Comparison of ENCODE assay signal across 8 cellular contexts in the genomic region with DNA sequence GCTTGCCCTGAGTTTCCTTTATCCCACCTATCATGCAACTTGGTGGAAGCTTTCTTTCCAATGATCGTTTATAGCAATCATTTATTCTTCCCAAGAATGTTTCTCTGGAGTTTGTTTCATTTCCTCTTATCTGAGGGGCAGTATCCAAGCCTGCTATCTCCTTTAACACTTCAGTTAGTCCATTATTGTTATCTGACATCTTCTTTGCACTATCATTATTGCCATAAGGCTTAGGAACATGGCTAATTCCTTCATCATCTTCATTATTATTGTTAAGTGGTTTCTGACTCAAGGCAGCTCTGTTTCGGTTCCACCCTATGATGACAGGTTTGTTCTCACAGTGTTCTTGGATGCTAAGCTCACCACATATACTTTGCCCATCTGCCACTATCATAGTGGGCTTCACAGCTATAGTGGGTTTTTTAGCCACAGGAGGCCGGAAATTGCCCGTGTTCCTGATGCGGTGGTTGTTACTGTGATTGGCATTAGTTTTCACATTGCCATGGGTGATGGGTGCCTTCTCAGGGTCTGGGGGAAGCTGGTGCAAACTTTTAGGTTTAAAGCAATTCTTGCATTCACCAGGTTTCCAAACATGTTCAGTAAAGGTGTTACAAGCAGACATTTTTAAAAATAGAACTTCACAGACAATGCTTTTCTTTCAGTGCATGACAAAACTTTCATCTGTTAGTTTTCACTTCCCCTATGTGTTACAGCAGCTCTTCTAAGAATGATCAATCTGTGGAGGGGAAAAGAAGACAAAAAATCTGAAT.
DNase-seq lines count a peak whose midpoint lies in the region; ATAC-seq and TF ChIP-seq lines count a peak whose summit lies in the region.

No MANE protein-coding gene starts in this region.

- no peaks in the 10 kb centered on the region for H3K27me3 Mint-ChIP-seq in activated naive CD8-positive, alpha-beta T cell treated with anti-CD3 and anti-CD28 coated beads for 36 hours

- H3K36me3 Mint-ChIP-seq in activated naive CD8-positive, alpha-beta T cell treated with anti-CD3 and anti-CD28 coated beads for 36 hours, result peaks cover 23% of the 10 kb centered on the region

- POLR2A ChIA-PET in GM10248 (lab: Yijun Ruan, JAX), result no interaction called here

- H3K4me1 Mint-ChIP-seq in activated naive CD8-positive, alpha-beta T cell treated with anti-CD3 and anti-CD28 coated beads for 36 hours, result peaks cover 56% of the 10 kb centered on the region

- TF ChIP-seq CTCF in GM10248 (IDR thresholded peaks at IDR 0.05; ENCODE audit: control extremely low read depth, extremely low read depth, low read depth, missing control alignments), result no peak

- H3K27ac Mint-ChIP-seq in activated naive CD8-positive, alpha-beta T cell treated with anti-CD3 and anti-CD28 coated beads for 36 hours, result peak overlapping the region; percentile 82

- peak; percentile 49 for DNase-seq in GM10248 (ENCODE audit: extremely low spot score)
- peak; percentile 20 for DNase-seq in activated naive CD8-positive, alpha-beta T cell treated with anti-CD3 and anti-CD28 coated beads for 36 hours
- no peak for DNase-seq in medulla oblongata (ENCODE audit: extremely low spot score)
- no peak for DNase-seq in Ammon's horn (ENCODE audit: low spot score)
- no peak for DNase-seq in DMS153 (lab: John Stamatoyannopoulos, UW)
- DNase-seq in T1000 (lab: John Stamatoyannopoulos, UW), result no peak

- peak overlapping the region; percentile 12 for H3K4me3 Mint-ChIP-seq in activated naive CD8-positive, alpha-beta T cell treated with anti-CD3 and anti-CD28 coated beads for 36 hours

- CTCF ChIA-PET in GM10248 (lab: Yijun Ruan, JAX), result interaction anchor here (1.0 to 19.3 kb wide), 10 partner anchors 9 to 360 kb away, joined by 3 to 268 read pairs (median 8); no protein-coding TSS in a partner anchor

- ATAC-seq in GM19463 (IDR thresholded peaks at IDR 0.05; ENCODE audit: unreplicated experiment), result peak; percentile 58
- ATAC-seq in HG03342 (IDR thresholded peaks at IDR 0.05; ENCODE audit: unreplicated experiment), result peak; percentile 60

- H3K9me3 Mint-ChIP-seq in activated naive CD8-positive, alpha-beta T cell treated with anti-CD3 and anti-CD28 coated beads for 36 hours, result no peaks in the 10 kb centered on the region

Comparison
In these comparisons a context has a peak if more than half of its experiments do, and no peak if none do; other contexts are left out.
1. DNase-seq: peak in GM10248 (single experiment) and activated naive CD8-positive, alpha-beta T cell treated with anti-CD3 and anti-CD28 coated beads for 36 hours (single experiment); none in medulla oblongata (single experiment), Ammon's horn (single experiment), DMS153 (single experiment) and T1000 (single experiment).